Comparison of ENCODE assay signal across 8 cellular contexts in genomic region chr10:62047960-62048383, GRCh38.
DNase-seq lines count a peak whose midpoint lies in the region; ATAC-seq, FAIRE-seq and TF ChIP-seq lines count a peak whose summit lies in the region.

No MANE protein-coding gene starts in this region.

- peak overlapping the region; percentile 93 for H3K27ac ChIP-seq in keratinocyte (ENCODE audit: control insufficient read depth, insufficient read depth, low read length)

- H3K36me3 ChIP-seq in MG63: peaks cover 29% of the 10 kb centered on the region
- H3K36me3 ChIP-seq in keratinocyte (ENCODE audit: control insufficient read depth in 2 of 2, extremely low read depth in 1 of 2, insufficient read depth in 2 of 2, low read length in 2 of 2): peaks cover 5 to 10% of the 10 kb centered on the region in 2 experiments

- H3K9ac ChIP-seq in keratinocyte (ENCODE audit: control insufficient read depth, extremely low read depth, insufficient read depth, low read length): peak overlapping the region; percentile 89

- no peaks in the 10 kb centered on the region for H3K9me1 ChIP-seq in keratinocyte (ENCODE audit: control insufficient read depth, extremely low read depth, insufficient read depth, low read length)

- no peaks in the 10 kb centered on the region for H3K9me3 Mint-ChIP-seq in activated naive CD4-positive, alpha-beta T cell treated with anti-CD3 and anti-CD28 coated beads, Interleukin-2, amount 10 ng/mL, durations not matched to agents 7 days and 5 days

- peak overlapping the region; percentile 96 for H3K4me2 ChIP-seq in keratinocyte (ENCODE audit: control insufficient read depth, extremely low read depth, insufficient read depth, low read depth, low read length)

- peaks cover 16% of the 10 kb centered on the region for H3K79me2 ChIP-seq in keratinocyte (ENCODE audit: control insufficient read depth, insufficient read depth, low read length)

- CTCF ChIA-PET in activated naive CD4-positive, alpha-beta T cell treated with anti-CD3 and anti-CD28 coated beads, Interleukin-2, amount 10 ng/mL, durations not matched to agents 7 days and 5 days (lab: Charles Lee): interaction anchor here (1.1 to 4.1 kb wide), 8 partner anchors 8 to 199 kb away, joined by 3 to 43 read pairs (median 4); no protein-coding TSS in a partner anchor

- no peaks in the 10 kb centered on the region for H4K20me1 ChIP-seq in keratinocyte (ENCODE audit: control insufficient read depth, extremely low read depth, insufficient read depth, low read length)

- peaks cover 62% of the 10 kb centered on the region for H3K36me3 Mint-ChIP-seq in activated naive CD4-positive, alpha-beta T cell treated with anti-CD3 and anti-CD28 coated beads, Interleukin-2, amount 10 ng/mL, durations not matched to agents 7 days and 5 days

- TF ChIP-seq CTCF in keratinocyte (optimal IDR thresholded peaks at IDR 0.05 in 1 of 3, IDR thresholded peaks at IDR 0.05 in 1 of 3, conservative IDR thresholded peaks at IDR 0.05 in 1 of 3; ENCODE audit: extremely low read depth in 1 of 3, insufficient read depth in 2 of 3, low read length in 3 of 3): no peak

- ATAC-seq in stimulated activated naive CD8-positive, alpha-beta T cell treated with anti-CD3 and anti-CD28 coated beads, Interleukin-15, Interleukin-2, amounts not matched to agents 100 U/mL and 50 U/mL, for 24 hours: peak; percentile 57
- no peak for ATAC-seq in HG03097 (IDR thresholded peaks at IDR 0.05; ENCODE audit: low FRiP score, unreplicated experiment)

- H3K4me3 Mint-ChIP-seq in activated naive CD4-positive, alpha-beta T cell treated with anti-CD3 and anti-CD28 coated beads, Interleukin-2, amount 10 ng/mL, durations not matched to agents 7 days and 5 days: peak overlapping the region; percentile 94

- DNase-seq in MG63 (peak; percentile 41), keratinocyte (ENCODE audit: low read depth, low spot score) (no peak), GM19239 (ENCODE audit: insufficient read length, low spot score) (no peak), C1 segment of cervical spinal cord (lab: John Stamatoyannopoulos, UW) (no peak), medulla oblongata (ENCODE audit: extremely low spot score) (no peak)
- DNase-seq in activated naive CD4-positive, alpha-beta T cell treated with anti-CD3 and anti-CD28 coated beads, Interleukin-2, amount 10 ng/mL, durations not matched to agents 7 days and 5 days: peak; percentile 61
- peak; percentile 53 for DNase-seq in stimulated activated naive CD8-positive, alpha-beta T cell treated with anti-CD3 and anti-CD28 coated beads, Interleukin-15, Interleukin-2, amounts not matched to agents 100 U/mL and 50 U/mL, for 24 hours

- H3K27me3 Mint-ChIP-seq in activated naive CD4-positive, alpha-beta T cell treated with anti-CD3 and anti-CD28 coated beads, Interleukin-2, amount 10 ng/mL, durations not matched to agents 7 days and 5 days: no peaks in the 10 kb centered on the region

- H2AFZ ChIP-seq in keratinocyte (ENCODE audit: control insufficient read depth, low read length): no peak overlapping the region

- H3K4me1 ChIP-seq in keratinocyte (ENCODE audit: control insufficient read depth, extremely low read depth, insufficient read depth, low read length): peaks cover 83% of the 10 kb centered on the region

- H3K4me3 ChIP-seq in MG63 (no peak overlapping the region), keratinocyte (ENCODE audit: control insufficient read depth in 2 of 3, extremely low read depth in 1 of 3, insufficient read depth in 2 of 3, low read depth in 1 of 3, low read length in 3 of 3) (no peak overlapping the region)

- FAIRE-seq in keratinocyte (lab: Jason Lieb, UNC) (peak; percentile 36), GM19239 (lab: Jason Lieb, UNC) (no peak)

- H3K4me1 Mint-ChIP-seq in activated naive CD4-positive, alpha-beta T cell treated with anti-CD3 and anti-CD28 coated beads, Interleukin-2, amount 10 ng/mL, durations not matched to agents 7 days and 5 days: peaks cover 98% of the 10 kb centered on the region

- H3K27me3 ChIP-seq in MG63 (no peaks in the 10 kb centered on the region), keratinocyte (ENCODE audit: control insufficient read depth, extremely low read depth, insufficient read depth, low read length) (no peaks in the 10 kb centered on the region)

- dilution Hi-C loops in keratinocyte (cut with MboI; ENCODE audit: extremely low pct_ligation_motif_present, low sequenced_read_pairs): no loop called here

- H3K9me3 ChIP-seq in MG63 (no peaks in the 10 kb centered on the region), keratinocyte (ENCODE audit: control insufficient read depth, low read depth, low read length) (no peaks in the 10 kb centered on the region)

- H3K27ac Mint-ChIP-seq in activated naive CD4-positive, alpha-beta T cell treated with anti-CD3 and anti-CD28 coated beads, Interleukin-2, amount 10 ng/mL, durations not matched to agents 7 days and 5 days: peak overlapping the region; percentile 100

Comparison
In these comparisons a context has a peak if more than half of its experiments do, and no peak if none do; other contexts are left out.
1. DNase-seq: peak in MG63 (single experiment), activated naive CD4-positive, alpha-beta T cell treated with anti-CD3 and anti-CD28 coated beads, Interleukin-2, amount 10 ng/mL, durations not matched to agents 7 days and 5 days (single experiment) and stimulated activated naive CD8-positive, alpha-beta T cell treated with anti-CD3 and anti-CD28 coated beads, Interleukin-15, Interleukin-2, amounts not matched to agents 100 U/mL and 50 U/mL, for 24 hours (single experiment); none in keratinocyte (single experiment), GM19239 (single experiment), C1 segment of cervical spinal cord (0 of 14) and medulla oblongata (single experiment).